ENCODE assay signal across 1 cellular context in the genomic region with DNA sequence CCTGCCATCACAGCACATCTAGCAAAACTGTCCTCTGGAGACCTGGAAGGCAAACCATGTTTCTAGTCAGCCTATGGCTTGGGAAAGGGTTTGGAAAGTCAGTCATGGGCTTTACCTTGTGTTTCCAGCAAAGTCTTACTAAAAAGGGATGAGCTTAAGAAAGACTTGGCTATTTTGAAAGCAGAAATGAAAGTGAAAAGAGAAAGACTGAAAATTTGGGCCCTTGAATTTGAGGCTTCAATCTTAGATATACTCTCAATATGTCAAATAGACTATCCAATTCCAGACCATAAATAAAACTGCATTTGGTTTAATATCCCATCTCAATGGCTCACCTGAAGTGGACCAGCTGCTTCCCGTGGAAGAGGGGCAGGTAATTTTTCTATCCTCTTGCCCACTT.
TF ChIP-seq lines count a peak whose summit lies in the region.

No MANE protein-coding gene starts in this region.

TF ChIP-seq in GM23338, 12 proteins besides CTCF, POLR2A, EP300 and RAD21 (continued from another document):
- TF ChIP-seq ZNF462 (CRISPR knock-in tag; IDR thresholded peaks at IDR 0.05) (no peak), NANOG (IDR thresholded peaks at IDR 0.05; ENCODE audit: borderline replicate concordance) (no peak), ZNF114 (CRISPR knock-in tag; IDR thresholded peaks at IDR 0.05) (no peak)
